Comparison of ENCODE assay signal across 26 cellular contexts in genomic region chr2:63769915-63770314, GRCh38.
A peak's percentile ranks its signal among the peaks of the same experiment; 100 is the strongest.
DNase-seq lines count a peak whose midpoint lies in the region; ATAC-seq, FAIRE-seq and TF ChIP-seq lines count a peak whose summit lies in the region.
"Had no signal": no experiment of that assay in that cellular context is flagged by ENCODE, and none has a peak within 500 bp of the region (broad histone marks: within the 10 kb centered on the region; RNA-seq: fewer than 3 reads in every experiment).

No MANE protein-coding gene starts in this region.

- no peak overlapping the region for H4K91ac ChIP-seq in IMR-90 (ENCODE audit: insufficient read depth, low read depth, low read length)

- no peaks in the 10 kb centered on the region for H3K27me3 ChIP-seq in HepG2 (ENCODE audit: control insufficient read depth in 1 of 2, insufficient read depth in 2 of 2, low read length in 2 of 2)
- no peaks in the 10 kb centered on the region for H3K27me3 ChIP-seq in right lobe of liver
- H3K27me3 ChIP-seq in IMR-90 (ENCODE audit: control insufficient read depth, insufficient read depth, low read length): no peaks in the 10 kb centered on the region
- H3K27me3 ChIP-seq in PC-9 (ENCODE audit: insufficient read depth, low read depth): no peaks in the 10 kb centered on the region
- H3K27me3 ChIP-seq in foreskin keratinocyte: no peaks in the 10 kb centered on the region
- H3K27me3 ChIP-seq: BE2C, BLaER1 had no signal

- POLR2A ChIA-PET in HepG2 (lab: Yijun Ruan, JAX): no interaction called here
- POLR2A ChIA-PET in IMR-90 (lab: Charles Lee; ENCODE audit: unreplicated experiment): no interaction called here
- POLR2A ChIA-PET in PC-9 (lab: Charles Lee; ENCODE audit: unreplicated experiment): no interaction called here

- in situ Hi-C loops in HepG2 (cut with HindIII; ENCODE audit: extremely low pct_ligation_motif_present, low pct_unique_long_range_greater_than_20kb): no loop called here
- in situ Hi-C loops in IMR-90 (cut with MboI; ENCODE audit: low sequenced_read_pairs): no loop called here

- H3K27ac ChIP-seq in HepG2 (ENCODE audit: extremely low read length, insufficient read depth, low read length) (no peak overlapping the region), right lobe of liver (no peak overlapping the region), IMR-90 (ENCODE audit: insufficient read depth, low read length) (no peak overlapping the region), PC-9 (no peak overlapping the region), foreskin keratinocyte (no peak overlapping the region)
- H3K27ac ChIP-seq: 22Rv1, BLaER1 had no signal

- no peaks in the 10 kb centered on the region for H3K36me3 ChIP-seq in HepG2 (replicated peaks in 1 of 2; ENCODE audit: control insufficient read depth in 1 of 2, insufficient read depth in 2 of 2, low read length in 2 of 2)
- no peaks in the 10 kb centered on the region for H3K36me3 ChIP-seq in right lobe of liver
- no peaks in the 10 kb centered on the region for H3K36me3 ChIP-seq in IMR-90 (ENCODE audit: control insufficient read depth, insufficient read depth, low read length)
- no peaks in the 10 kb centered on the region for H3K36me3 ChIP-seq in PC-9 (ENCODE audit: low read depth)
- H3K36me3 ChIP-seq: BE2C, BLaER1 had no signal

- CTCF ChIA-PET in HepG2 (lab: Yijun Ruan, JAX; ENCODE audit: low intra/inter-chr PET ratio, low total read pairs): no interaction called here
- CTCF ChIA-PET in IMR-90 (lab: Yijun Ruan, JAX): no interaction called here
- CTCF ChIA-PET in PC-9 (lab: Charles Lee): no interaction called here

- H3K79me2 ChIP-seq in HepG2 (ENCODE audit: insufficient read depth, low read length) (no peaks in the 10 kb centered on the region), PC-9 (ENCODE audit: low read depth) (no peaks in the 10 kb centered on the region)

- dilution Hi-C loops in IMR-90 (cut with HindIII; ENCODE audit: low sequenced_read_pairs, unreplicated experiment): no loop called here

- H3K9me3 ChIP-seq in HepG2 (ENCODE audit: low read length) (peaks cover 8% of the 10 kb centered on the region), right lobe of liver (no peaks in the 10 kb centered on the region), IMR-90 (ENCODE audit: control insufficient read depth, insufficient read depth, low read length) (no peaks in the 10 kb centered on the region), PC-9 (ENCODE audit: insufficient read depth, low read depth) (peaks cover 5% of the 10 kb centered on the region; the same call in 1 of the 2 replicates)
- H3K9me3 ChIP-seq: BE2C had no signal

- H3K4ac ChIP-seq in IMR-90 (ENCODE audit: low read depth, low read length): no peak overlapping the region

- H2BK120ac ChIP-seq in IMR-90 (ENCODE audit: low read depth, low read length): no peak overlapping the region

- peaks cover 4% of the 10 kb centered on the region; the same call in 1 of the 2 replicates for H3K9me2 ChIP-seq in PC-9 (ENCODE audit: insufficient read depth)

- no peak overlapping the region for H3K9ac ChIP-seq in HepG2 (ENCODE audit: insufficient read depth, low read depth, low read length)
- no peak overlapping the region for H3K9ac ChIP-seq in IMR-90 (ENCODE audit: low read depth, low read length)
- H3K9ac ChIP-seq: BLaER1 had no signal

- no peak for DNase-seq in HepG2 (ENCODE audit: low spot score)
- DNase-seq in right lobe of liver: no peak
- no peak for DNase-seq in IMR-90
- DNase-seq in PC-9: no peak
- DNase-seq in stimulated activated naive CD4-positive, alpha-beta T cell (lab: John Stamatoyannopoulos, UW): no peak
- DNase-seq in activated CD4-positive, alpha-beta T cell treated with anti-CD3 and anti-CD28 coated beads, Interleukin-2, amount 50 U/mL, for 1 hour: no peak
- no peak for DNase-seq in foreskin keratinocyte
- DNase-seq: ACHN; BE2C; C1 segment of cervical spinal cord; CD4-positive, alpha-beta memory T cell; CD4-positive, CD25-positive, alpha-beta regulatory T cell; CD8-positive, alpha-beta memory T cell; COR-L47; DMS 273 treated with DMSO at 0.1 percent for 48 hours; DMS153; DMS53; DMS79; DND-41; EL; GDM1 had no signal

- WGBS in HepG2 (ENCODE audit: low lambda C conversion rate): 38% methylated on average over 3 of the region's 3 CpGs
- WGBS in right lobe of liver (ENCODE audit: insufficient coverage, low coverage, low lambda C conversion rate, missing lambda C conversion rate): 79% methylated on average over 3 of the region's 3 CpGs
- WGBS in IMR-90 (ENCODE audit: extremely low coverage in 2 of 2, insufficient read length in 1 of 2), 2 experiments: no CpG with 5 or more reads among the region's 3 CpGs

- TF ChIP-seq EP300 in HepG2 (IDR thresholded peaks at IDR 0.05; ENCODE audit: low read depth in 2 of 2, low read length in 2 of 2) (no peak), HepG2 (CRISPR knock-in tag; IDR thresholded peaks at IDR 0.05; ENCODE audit: borderline replicate concordance) (no peak)

- H3K9me1 ChIP-seq in IMR-90 (ENCODE audit: insufficient read depth, low read length): no peaks in the 10 kb centered on the region

- ATAC-seq in HepG2: no peak
- no peak for ATAC-seq in right lobe of liver
- ATAC-seq in IMR-90 (ENCODE audit: low read depth): no peak
- ATAC-seq in foreskin keratinocyte: no peak
- ATAC-seq: GM12878 had no signal

- H4K8ac ChIP-seq in IMR-90 (ENCODE audit: low read depth in 2 of 2, low read length in 2 of 2): no peak overlapping the region

- H3K4me3 ChIP-seq in HepG2 (replicated peaks in 1 of 3; ENCODE audit: insufficient read depth in 1 of 3, low read depth in 2 of 3, low read length in 3 of 3) (no peak overlapping the region), right lobe of liver (no peak overlapping the region), IMR-90 (ENCODE audit: insufficient read depth, low read depth, low read length) (no peak overlapping the region), PC-9 (no peak overlapping the region)
- H3K4me3 ChIP-seq: BLaER1, GM12878 had no signal

- TF ChIP-seq CTCF in HepG2 (CRISPR knock-in tag; IDR thresholded peaks at IDR 0.05) (no peak), right lobe of liver (IDR thresholded peaks at IDR 0.05) (no peak), IMR-90 (conservative IDR thresholded peaks at IDR 0.05; ENCODE audit: low read depth, low read length) (no peak), PC-9 (conservative IDR thresholded peaks at IDR 0.05) (no peak), foreskin keratinocyte (conservative IDR thresholded peaks at IDR 0.05) (no peak)

- H3K79me1 ChIP-seq in IMR-90 (ENCODE audit: low read depth in 1 of 2, low read length in 2 of 2): no peaks in the 10 kb centered on the region

- H3K23ac ChIP-seq in IMR-90 (ENCODE audit: low read depth, low read length): no peak overlapping the region

- H4K20me1 ChIP-seq in HepG2 (ENCODE audit: insufficient read depth, low read length): no peaks in the 10 kb centered on the region
- no peaks in the 10 kb centered on the region for H4K20me1 ChIP-seq in IMR-90 (ENCODE audit: insufficient read depth, low read length)
- no peaks in the 10 kb centered on the region for H4K20me1 ChIP-seq in PC-9 (ENCODE audit: insufficient read depth)
- H4K20me1 ChIP-seq: BLaER1 had no signal

- no peak for TF ChIP-seq POLR2A in HepG2 (IDR thresholded peaks at IDR 0.05; ENCODE audit: insufficient read depth in 1 of 2, low read depth in 2 of 2, low read length in 2 of 2)
- TF ChIP-seq POLR2A in right lobe of liver (IDR thresholded peaks at IDR 0.05): no peak
- TF ChIP-seq POLR2A in IMR-90 (IDR thresholded peaks at IDR 0.05; ENCODE audit: low read depth, low read length): no peak

- H2AFZ ChIP-seq in HepG2 (ENCODE audit: low read length) (no peak overlapping the region), IMR-90 (replicated peaks; ENCODE audit: low read length, poor library complexity) (no peak overlapping the region), PC-9 (0 out of 2 replicates have a peak overlapping the region, but pooled peaks have one; percentile 36)

- H3F3A ChIP-seq in PC-9 (ENCODE audit: insufficient read depth, low read depth): no peaks in the 10 kb centered on the region

- H3K4me1 ChIP-seq in HepG2 (ENCODE audit: insufficient read depth, low read length) (peaks cover 10% of the 10 kb centered on the region), right lobe of liver (no peaks in the 10 kb centered on the region), IMR-90 (ENCODE audit: control insufficient read depth, insufficient read depth, low read length) (no peaks in the 10 kb centered on the region), PC-9 (replicated peaks; ENCODE audit: insufficient read depth) (no peaks in the 10 kb centered on the region), foreskin keratinocyte (no peaks in the 10 kb centered on the region)
- H3K4me1 ChIP-seq: BE2C, BLaER1 had no signal

- H4K5ac ChIP-seq in IMR-90 (ENCODE audit: low read depth, low read length): no peak overlapping the region

- no peak overlapping the region for H3K56ac ChIP-seq in IMR-90 (ENCODE audit: extremely low read depth, insufficient read depth, low read length)

- H2BK15ac ChIP-seq in IMR-90 (ENCODE audit: low read depth, low read length): no peak overlapping the region

- no peak overlapping the region for H2BK5ac ChIP-seq in IMR-90 (ENCODE audit: low read depth, low read length, poor library complexity, severe bottlenecking)

- H3K18ac ChIP-seq in IMR-90 (ENCODE audit: low read depth, low read length): no peak overlapping the region

- BruUV-seq in HepG2 (replicated peaks; lab: Mats Ljungman, UMichigan) (no TSS peak), IMR-90 (replicated peaks; lab: Mats Ljungman, UMichigan) (no TSS peak), PC-9 (replicated peaks; lab: Mats Ljungman, UMichigan) (no TSS peak)

- no peak overlapping the region for H2AK9ac ChIP-seq in IMR-90 (replicated peaks; ENCODE audit: low read depth, low read length, poor library complexity)

- H2AK5ac ChIP-seq in IMR-90 (ENCODE audit: low read depth, low read length): no peak overlapping the region

- H3K4me2 ChIP-seq in HepG2 (ENCODE audit: low read depth, low read length) (no peak overlapping the region), IMR-90 (ENCODE audit: low read depth, low read length) (no peak overlapping the region), PC-9 (no peak overlapping the region)
- H3K4me2 ChIP-seq: BLaER1 had no signal

- H2BK20ac ChIP-seq in IMR-90 (ENCODE audit: low read depth, low read length): no peak overlapping the region

- intact Hi-C loops in HepG2 (cut with micrococcal nuclease; ENCODE audit: unreplicated experiment): no loop called here
- intact Hi-C loops in right lobe of liver (cut with DNase I): no loop called here
- intact Hi-C loops in IMR-90 (cut with micrococcal nuclease): no loop called here
- intact Hi-C loops in PC-9 (cut with micrococcal nuclease; ENCODE audit: unreplicated experiment): no loop called here

- no peak overlapping the region for H3K14ac ChIP-seq in IMR-90 (replicated peaks; ENCODE audit: low read depth, low read length)

- no peak for FAIRE-seq in HepG2 (lab: Jason Lieb, UNC)
- FAIRE-seq: GM12878, GM12892, GM18507 had no signal

- TF ChIP-seq RAD21 in HepG2 (CRISPR knock-in tag; IDR thresholded peaks at IDR 0.05) (no peak), IMR-90 (IDR thresholded peaks at IDR 0.05; ENCODE audit: low read length) (no peak)
